In the genomic region with DNA sequence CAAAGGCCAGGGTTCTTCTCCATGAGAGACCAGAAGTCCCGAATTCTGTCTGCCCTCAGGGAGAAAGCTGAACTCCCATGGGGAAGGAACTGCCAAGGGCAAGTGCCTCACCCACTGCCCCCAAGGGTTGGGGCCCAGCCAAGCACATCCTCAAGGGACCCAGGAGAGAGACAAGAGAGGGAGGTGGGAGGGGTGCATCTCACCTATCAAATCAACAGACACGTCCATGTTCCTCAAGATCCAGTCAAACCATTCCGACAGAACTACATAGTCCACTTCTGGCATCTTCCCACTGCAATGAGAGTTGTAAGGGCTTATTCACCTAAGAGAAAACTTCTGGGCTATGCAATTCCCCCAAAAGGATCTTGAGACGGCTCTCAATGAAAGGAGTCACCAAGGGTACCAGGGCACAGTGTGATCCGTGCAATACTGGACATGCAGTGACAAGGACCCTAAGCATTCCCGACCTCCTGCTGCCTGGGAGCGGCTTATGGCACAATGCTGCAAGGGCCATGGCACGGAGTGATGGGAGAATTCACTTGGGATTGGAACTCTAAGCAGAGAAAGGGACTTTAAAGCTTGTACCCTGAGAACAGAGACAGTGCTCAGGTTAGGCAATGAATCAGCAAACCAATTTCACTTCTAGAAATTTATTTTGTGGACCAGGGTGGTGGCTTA, we compare ENCODE assay signal across 1 cellular context.
TF ChIP-seq lines count a peak whose summit lies in the region.

No MANE protein-coding gene starts in this region.

TF ChIP-seq in HCT116, 20 proteins besides CTCF, POLR2A, EP300 and RAD21 (continued from another document):
- TF ChIP-seq, protein P1, sequence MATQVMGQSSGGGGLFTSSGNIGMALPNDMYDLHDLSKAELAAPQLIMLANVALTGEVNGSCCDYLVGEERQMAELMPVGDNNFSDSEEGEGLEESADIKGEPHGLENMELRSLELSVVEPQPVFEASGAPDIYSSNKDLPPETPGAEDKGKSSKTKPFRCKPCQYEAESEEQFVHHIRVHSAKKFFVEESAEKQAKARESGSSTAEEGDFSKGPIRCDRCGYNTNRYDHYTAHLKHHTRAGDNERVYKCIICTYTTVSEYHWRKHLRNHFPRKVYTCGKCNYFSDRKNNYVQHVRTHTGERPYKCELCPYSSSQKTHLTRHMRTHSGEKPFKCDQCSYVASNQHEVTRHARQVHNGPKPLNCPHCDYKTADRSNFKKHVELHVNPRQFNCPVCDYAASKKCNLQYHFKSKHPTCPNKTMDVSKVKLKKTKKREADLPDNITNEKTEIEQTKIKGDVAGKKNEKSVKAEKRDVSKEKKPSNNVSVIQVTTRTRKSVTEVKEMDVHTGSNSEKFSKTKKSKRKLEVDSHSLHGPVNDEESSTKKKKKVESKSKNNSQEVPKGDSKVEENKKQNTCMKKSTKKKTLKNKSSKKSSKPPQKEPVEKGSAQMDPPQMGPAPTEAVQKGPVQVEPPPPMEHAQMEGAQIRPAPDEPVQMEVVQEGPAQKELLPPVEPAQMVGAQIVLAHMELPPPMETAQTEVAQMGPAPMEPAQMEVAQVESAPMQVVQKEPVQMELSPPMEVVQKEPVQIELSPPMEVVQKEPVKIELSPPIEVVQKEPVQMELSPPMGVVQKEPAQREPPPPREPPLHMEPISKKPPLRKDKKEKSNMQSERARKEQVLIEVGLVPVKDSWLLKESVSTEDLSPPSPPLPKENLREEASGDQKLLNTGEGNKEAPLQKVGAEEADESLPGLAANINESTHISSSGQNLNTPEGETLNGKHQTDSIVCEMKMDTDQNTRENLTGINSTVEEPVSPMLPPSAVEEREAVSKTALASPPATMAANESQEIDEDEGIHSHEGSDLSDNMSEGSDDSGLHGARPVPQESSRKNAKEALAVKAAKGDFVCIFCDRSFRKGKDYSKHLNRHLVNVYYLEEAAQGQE (IDR thresholded peaks at IDR 0.05; ENCODE audit: low read depth), result no peak
- TF ChIP-seq SIN3A (IDR thresholded peaks at IDR 0.05; ENCODE audit: low read depth) (no peak), YY1 (IDR thresholded peaks at IDR 0.05; ENCODE audit: extremely low read depth, insufficient replicate concordance, low read depth, low read length) (no peak), ZNF274 (IDR thresholded peaks at IDR 0.05; ENCODE audit: low read depth, low read length) (no peak), ELF1 (IDR thresholded peaks at IDR 0.05; ENCODE audit: borderline replicate concordance, low read depth) (no peak), CBX3 (IDR thresholded peaks at IDR 0.05; ENCODE audit: low read depth) (no peak), SP1 (IDR thresholded peaks at IDR 0.05; ENCODE audit: low read depth) (no peak), SRF (IDR thresholded peaks at IDR 0.05; ENCODE audit: low read depth) (no peak)
TF ChIP-seq in HCT116: peak in this region for 0.
